In the genomic region with DNA sequence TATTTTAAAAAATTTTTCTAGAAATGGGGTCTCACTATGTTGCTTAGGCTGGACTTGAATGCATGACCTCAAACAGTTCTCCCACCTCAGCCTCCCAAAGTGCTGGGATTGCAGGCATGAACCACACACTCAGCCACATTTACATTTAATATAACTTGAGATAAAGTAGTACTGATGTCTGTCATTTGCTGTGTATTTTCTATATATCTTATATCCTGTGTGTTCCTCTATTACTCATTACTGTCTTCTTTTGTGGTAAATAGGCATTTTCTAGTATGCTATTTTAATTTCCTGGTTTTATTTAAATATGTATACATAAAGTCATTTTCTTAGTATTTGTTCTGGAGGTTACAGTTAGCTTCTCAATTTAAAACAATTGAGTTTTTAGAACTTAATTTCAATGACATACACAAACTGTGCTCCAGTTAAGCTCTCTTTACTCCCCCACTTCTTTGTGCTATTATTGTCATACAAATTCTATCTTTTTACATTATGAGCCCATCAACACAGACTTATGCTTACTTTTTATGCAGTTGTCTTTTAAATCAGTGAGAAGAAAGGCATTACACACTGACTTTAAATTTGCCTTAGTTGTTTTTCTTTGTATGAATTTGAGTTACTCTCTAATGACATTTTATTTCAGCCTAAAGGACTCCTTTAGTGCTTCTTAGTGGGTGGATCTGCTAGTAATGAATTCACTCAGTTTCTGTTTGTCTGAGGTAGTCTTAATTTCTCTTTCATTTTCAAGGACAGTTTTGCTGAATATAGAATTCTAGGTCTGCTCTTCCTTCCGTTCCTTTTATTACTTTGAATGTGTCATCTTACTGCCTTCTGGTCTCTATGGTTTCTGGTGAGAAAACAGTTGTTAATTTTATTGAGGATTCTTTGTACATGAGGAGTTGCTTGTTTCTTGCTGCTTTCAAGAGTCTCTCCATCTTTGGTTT, we compare ENCODE assay signal across 13 cellular contexts.
DNase-seq lines count a peak whose midpoint lies in the region; ATAC-seq and TF ChIP-seq lines count a peak whose summit lies in the region.
"Had no signal": no experiment of that assay in that cellular context is flagged by ENCODE, and none has a peak within 500 bp of the region (broad histone marks: within the 10 kb centered on the region; RNA-seq: fewer than 3 reads in every experiment).

No MANE protein-coding gene starts in this region.

- CTCF ChIA-PET in HEK293T (lab: Yijun Ruan, JAX): no interaction called here

- peaks cover 22% of the 10 kb centered on the region for H3K9me3 Mint-ChIP-seq in activated naive CD8-positive, alpha-beta T cell treated with anti-CD3 and anti-CD28 coated beads, Interleukin-2, amount 50 U/mL, for 24 hours

- peak overlapping the region; percentile 59 for H3K27ac Mint-ChIP-seq in activated naive CD8-positive, alpha-beta T cell treated with anti-CD3 and anti-CD28 coated beads, Interleukin-2, amount 50 U/mL, for 24 hours

- DNase-seq in activated naive CD8-positive, alpha-beta T cell treated with anti-CD3 and anti-CD28 coated beads, Interleukin-2, amount 50 U/mL, for 24 hours: no peak
- DNase-seq in NCI-H82 (lab: John Stamatoyannopoulos, UW): no peak
- no peak for DNase-seq in activated gamma-delta T cell treated with Interleukin-2 at 50 U/mL for 16 hours
- no peak for DNase-seq in HEK293T (ENCODE audit: extremely low spot score)
- DNase-seq in NOMO-1 treated with dmso at 0.1 percent for 144 hours (lab: John Stamatoyannopoulos, UW; ENCODE audit: unreplicated experiment): no peak
- DNase-seq: dorsolateral prefrontal cortex, EL, H9, heart left ventricle, testis had no signal

- peak; percentile 58 for ATAC-seq in GM18502 (IDR thresholded peaks at IDR 0.05; ENCODE audit: poor library complexity, unreplicated experiment)
- ATAC-seq in GM21390 (IDR thresholded peaks at IDR 0.05; ENCODE audit: unreplicated experiment): peak; percentile 96
- ATAC-seq in HG03175 (IDR thresholded peaks at IDR 0.05; ENCODE audit: unreplicated experiment): peak; percentile 96
- ATAC-seq in activated naive CD8-positive, alpha-beta T cell treated with anti-CD3 and anti-CD28 coated beads, Interleukin-2, amount 50 U/mL, for 24 hours: peak; percentile 96
- ATAC-seq: heart left ventricle had no signal

- no peak overlapping the region for H3K4me3 Mint-ChIP-seq in activated naive CD8-positive, alpha-beta T cell treated with anti-CD3 and anti-CD28 coated beads, Interleukin-2, amount 50 U/mL, for 24 hours
- H3K4me3 Mint-ChIP-seq: H9 had no signal

- H3K36me3 Mint-ChIP-seq in activated naive CD8-positive, alpha-beta T cell treated with anti-CD3 and anti-CD28 coated beads, Interleukin-2, amount 50 U/mL, for 24 hours (ENCODE audit: low read depth): peaks cover 7% of the 10 kb centered on the region

- peaks cover 24% of the 10 kb centered on the region for H3K4me1 Mint-ChIP-seq in activated naive CD8-positive, alpha-beta T cell treated with anti-CD3 and anti-CD28 coated beads, Interleukin-2, amount 50 U/mL, for 24 hours

- POLR2A ChIA-PET in HEK293T (lab: Yijun Ruan, JAX): no interaction called here

- no peaks in the 10 kb centered on the region for H3K27me3 Mint-ChIP-seq in activated naive CD8-positive, alpha-beta T cell treated with anti-CD3 and anti-CD28 coated beads, Interleukin-2, amount 50 U/mL, for 24 hours

TF ChIP-seq in HEK293T, 16 proteins besides CTCF, POLR2A, EP300 and RAD21:
- TF ChIP-seq FOXK2 (IDR thresholded peaks at IDR 0.05) (no peak), FOXM1 (IDR thresholded peaks at IDR 0.05; ENCODE audit: borderline replicate concordance) (no peak), L3MBTL2 (conservative IDR thresholded peaks at IDR 0.05) (no peak), TARDBP (IDR thresholded peaks at IDR 0.05) (no peak)
